In the genomic region with DNA sequence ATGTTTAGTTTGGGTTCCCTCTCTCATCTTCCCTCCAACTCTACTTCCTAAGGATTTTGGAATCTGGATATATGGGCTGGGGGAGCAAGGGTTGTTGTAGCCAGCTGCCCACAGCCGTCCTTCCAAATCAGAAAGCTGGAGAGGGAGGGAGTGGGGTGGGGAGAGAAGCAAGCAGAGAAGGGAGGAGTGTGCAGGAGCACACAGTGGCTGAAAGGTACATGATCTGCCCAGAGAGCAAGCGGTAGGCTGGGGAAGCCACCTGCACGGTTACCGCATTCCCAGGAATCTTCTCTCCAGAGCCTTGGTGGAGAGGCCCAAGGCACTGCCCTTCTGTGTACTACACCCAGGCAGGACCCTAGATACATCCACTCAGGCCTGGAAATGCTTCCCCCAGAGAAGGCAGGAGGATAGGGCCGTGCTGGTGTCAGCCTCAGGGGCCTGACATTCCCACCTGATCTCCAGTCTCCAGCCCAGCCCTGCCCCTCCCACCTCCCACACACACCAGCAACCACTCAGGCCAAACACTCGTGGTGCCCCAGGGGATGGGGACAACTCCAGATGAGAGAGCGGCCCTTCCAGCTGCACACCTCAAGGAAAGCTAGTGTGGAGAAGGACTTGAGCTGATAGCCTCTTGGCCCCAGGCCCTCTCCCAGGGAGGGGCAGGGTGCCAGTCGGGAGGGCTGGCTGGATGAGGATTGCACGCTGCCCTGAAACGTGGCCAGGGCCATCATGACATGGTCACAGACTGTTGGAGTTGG, we compare ENCODE assay signal across 19 cellular contexts. TPM values are rescaled to one million over a fixed set of nuclear protein-coding genes. Genes with fewer than 3 reads are reported as not detected.
DNase-seq lines count a peak whose midpoint lies in the region; ATAC-seq, FAIRE-seq and TF ChIP-seq lines count a peak whose summit lies in the region.
"Had no signal": no experiment of that assay in that cellular context is flagged by ENCODE, and none has a peak within 500 bp of the region (broad histone marks: within the 10 kb centered on the region; RNA-seq: fewer than 3 reads in every experiment).

No MANE protein-coding gene starts in this region.

- H3K79me1 ChIP-seq in mesendoderm (ENCODE audit: low read length) = no peaks in the 10 kb centered on the region

- H3K79me2 ChIP-seq in mesendoderm (ENCODE audit: control insufficient read depth, insufficient read depth, low read length) = no peaks in the 10 kb centered on the region

- H3K27me3 ChIP-seq in BLaER1 treated with 17β-estradiol and CSF1 and Interleukin-3, amounts not matched to agents 10 nM and 100 nM = no peaks in the 10 kb centered on the region
- H3K27me3 ChIP-seq in cardiac muscle cell (no peaks in the 10 kb centered on the region), mesendoderm (ENCODE audit: insufficient read depth, low read length, poor library complexity) (no peaks in the 10 kb centered on the region)

- WGBS in mesendoderm (ENCODE audit: extremely low coverage, insufficient coverage, low lambda C conversion rate) = no CpG with 5 or more reads among the region's 10 CpGs

- no peak overlapping the region for H3K4me3 ChIP-seq in BLaER1 treated with 17β-estradiol and CSF1 and Interleukin-3, amounts not matched to agents 10 nM and 100 nM
- H3K4me3 ChIP-seq in HEK293 (ENCODE audit: low read depth, low read length) = no peak overlapping the region
- no peak overlapping the region for H3K4me3 ChIP-seq in cardiac muscle cell
- H3K4me3 ChIP-seq in mesendoderm (ENCODE audit: low read length) = no peak overlapping the region

- no peak for DNase-seq in cardiac muscle cell (ENCODE audit: low read depth in 1 of 2, low spot score in 1 of 2)
- DNase-seq in mesendoderm = no peak
- DNase-seq in D721Med (ENCODE audit: insufficient read length, low spot score) = no peak
- DNase-seq in epidermal melanocyte (ENCODE audit: insufficient read length, low spot score) = no peak
- no peak for DNase-seq in HEK293T (ENCODE audit: extremely low spot score)
- DNase-seq: amygdala, cerebellar nuclear complex, hippocampal formation, NCI-H2081, NCI-H510A treated with DMSO at 0.1 percent for 48 hours, occipital lobe, SHP77, T-cell had no signal

- no peak overlapping the region for H2AK5ac ChIP-seq in mesendoderm (ENCODE audit: low read length)

- H3K23ac ChIP-seq in mesendoderm (ENCODE audit: low read length) = no peak overlapping the region

- CTCF ChIA-PET in HEK293 (lab: Yijun Ruan, JAX) = interaction anchor here (0.5 kb wide), 1 partner anchor 53 kb away, joined by 3 read pairs; no protein-coding TSS in a partner anchor
- CTCF ChIA-PET in HEK293T (lab: Yijun Ruan, JAX) = interaction anchor here (1.7 kb wide), 1 partner anchor 12 kb away, joined by 4 read pairs; no protein-coding TSS in a partner anchor

- POLR2A ChIA-PET in HEK293 (lab: Yijun Ruan, JAX) (interaction anchor here (1.5 kb wide), 1 partner anchor 10 kb away, joined by 3 read pairs; no protein-coding TSS in a partner anchor), HEK293T (lab: Yijun Ruan, JAX) (no interaction called here)

- H2BK15ac ChIP-seq in mesendoderm (replicated peaks; ENCODE audit: low read depth) = no peak overlapping the region

- ATAC-seq in HG03025 (IDR thresholded peaks at IDR 0.05; ENCODE audit: low FRiP score, unreplicated experiment) = no peak
- ATAC-seq: activated T-helper 17 cell treated with anti-CD3 and anti-CD28 coated beads, Interleukin-2, amount 50 U/mL, for 72 hours; T-cell; WTC11 had no signal

- no peak overlapping the region for H2BK120ac ChIP-seq in mesendoderm (ENCODE audit: low read depth, low read length)

- peaks cover 51 to 65% (median 55%) of the 10 kb centered on the region in 10 experiments for H3K4me1 ChIP-seq in BLaER1 treated with 17β-estradiol and CSF1 and Interleukin-3, amounts not matched to agents 10 nM and 100 nM
- H3K4me1 ChIP-seq in HEK293 (ENCODE audit: control insufficient read depth, insufficient read depth, low read length) (no peaks in the 10 kb centered on the region), cardiac muscle cell (ENCODE audit: low read depth) (peaks cover 16% of the 10 kb centered on the region), mesendoderm (ENCODE audit: control insufficient read depth, low read depth, low read length) (no peaks in the 10 kb centered on the region)

- H2BK5ac ChIP-seq in mesendoderm (ENCODE audit: low read length) = no peak overlapping the region

- H3K9me3 ChIP-seq in BLaER1 treated with 17β-estradiol and CSF1 and Interleukin-3, amounts not matched to agents 10 nM and 100 nM (replicated peaks in 1 of 11) = peaks cover 1 to 10% (median 8%) of the 10 kb centered on the region in 11 experiments
- H3K9me3 ChIP-seq in HEK293 (ENCODE audit: control insufficient read depth, insufficient read depth, low read depth, low read length) (no peaks in the 10 kb centered on the region), cardiac muscle cell (ENCODE audit: low read depth) (no peaks in the 10 kb centered on the region)

- no peak overlapping the region for H4K8ac ChIP-seq in mesendoderm (ENCODE audit: low read depth, low read length)

- peak overlapping the region in 7 of 11 experiments; percentile 0 to 82 (median 44); a peak in 14 of 22 replicates for H3K27ac ChIP-seq in BLaER1 treated with 17β-estradiol and CSF1 and Interleukin-3, amounts not matched to agents 10 nM and 100 nM
- H3K27ac ChIP-seq in HEK293 (ENCODE audit: extremely low read depth, low read depth, low read length) (no peak overlapping the region), cardiac muscle cell (peak overlapping the region; percentile 73), mesendoderm (ENCODE audit: low read depth, low read length) (no peak overlapping the region)

- H3K4me2 ChIP-seq in BLaER1 treated with 17β-estradiol and CSF1 and Interleukin-3, amounts not matched to agents 10 nM and 100 nM = peak overlapping the region; percentile 80 to 89 (median 82)
- H3K4me2 ChIP-seq in mesendoderm (ENCODE audit: low read length) = no peak overlapping the region

- no peaks in the 10 kb centered on the region for H3K36me3 ChIP-seq in BLaER1 treated with 17β-estradiol and CSF1 and Interleukin-3, amounts not matched to agents 10 nM and 100 nM
- H3K36me3 ChIP-seq in HEK293 (ENCODE audit: control insufficient read depth in 2 of 2, insufficient read depth in 1 of 2, low read length in 2 of 2) = no peaks in the 10 kb centered on the region
- no peaks in the 10 kb centered on the region for H3K36me3 ChIP-seq in cardiac muscle cell
- no peaks in the 10 kb centered on the region for H3K36me3 ChIP-seq in mesendoderm (ENCODE audit: control insufficient read depth, insufficient read depth, low read length)

- H3K4ac ChIP-seq in mesendoderm (ENCODE audit: low read depth, low read length) = no peak overlapping the region

- no peaks in the 10 kb centered on the region for H4K20me1 ChIP-seq in BLaER1 treated with 17β-estradiol and CSF1 and Interleukin-3, amounts not matched to agents 10 nM and 100 nM

- H3K56ac ChIP-seq in mesendoderm (ENCODE audit: low read length) = peak overlapping the region; percentile 52

- TF ChIP-seq CTCF in HEK293 (tag by site-specific recombination; IDR thresholded peaks at IDR 0.05) (no peak), cardiac muscle cell (IDR thresholded peaks at IDR 0.05; ENCODE audit: low read depth, low read length) (no peak), D721Med (IDR thresholded peaks at IDR 0.05; ENCODE audit: insufficient read depth, missing control alignments) (no peak)

- FAIRE-seq in D721Med (lab: Jason Lieb, UNC) = no peak
- FAIRE-seq: GM19239 had no signal

- no peak overlapping the region for H3K18ac ChIP-seq in mesendoderm (ENCODE audit: low read length)

- peak overlapping the region in 7 of 11 experiments; percentile 1 to 47 (median 34); a peak in 7 of 22 replicates for H3K9ac ChIP-seq in BLaER1 treated with 17β-estradiol and CSF1 and Interleukin-3, amounts not matched to agents 10 nM and 100 nM
- H3K9ac ChIP-seq in mesendoderm (ENCODE audit: low read length) = peak overlapping the region; percentile 3

- no peak overlapping the region for H4K5ac ChIP-seq in mesendoderm (ENCODE audit: low read length)

TF ChIP-seq in HEK293, 187 proteins besides CTCF, POLR2A, EP300 and RAD21 (continues in another document):
- TF ChIP-seq ZNF324 (tag by site-specific recombination; IDR thresholded peaks at IDR 0.05) = no peak
- no peak for TF ChIP-seq ZNF112 (tag by site-specific recombination; IDR thresholded peaks at IDR 0.05)
- TF ChIP-seq GLI2 (tag by site-specific recombination; IDR thresholded peaks at IDR 0.05; ENCODE audit: borderline replicate concordance, low read depth) = no peak
- TF ChIP-seq SCRT1 (tag by site-specific recombination; IDR thresholded peaks at IDR 0.05; ENCODE audit: borderline replicate concordance) = no peak
- no peak for TF ChIP-seq ZNF600 (tag by site-specific recombination; IDR thresholded peaks at IDR 0.05)
- TF ChIP-seq EGR2 (tag by site-specific recombination; IDR thresholded peaks at IDR 0.05; ENCODE audit: low read depth) = 0 out of 2 replicates have a peak, but pooled peaks have one; percentile 11

TF ChIP-seq in HEK293T, 16 proteins besides CTCF, POLR2A, EP300 and RAD21:
- TF ChIP-seq FOXM1 (IDR thresholded peaks at IDR 0.05; ENCODE audit: borderline replicate concordance) (no peak), L3MBTL2 (conservative IDR thresholded peaks at IDR 0.05) (no peak)
TF ChIP-seq in HEK293T: peak in this region for 0.

RNA-seq across cellular contexts. Expression of a gene that starts 52.5 kb away (rescaled TPM):
- 128 and 185 TPM in 2 replicates for total RNA-seq in cardiac muscle cell
- polyA plus RNA-seq in cardiac muscle cell = 43.7 and 88.2 TPM in 2 replicates
- 15.8 TPM for polyA plus RNA-seq in mesendoderm (2013, experiment 1 of 2)
- 15.9 TPM for polyA plus RNA-seq in mesendoderm (2013, experiment 2 of 2)

Comparison
In these comparisons a context has a peak if more than half of its experiments do, and no peak if none do; other contexts are left out.
1. H3K27ac ChIP-seq: peak in BLaER1 treated with 17β-estradiol and CSF1 and Interleukin-3, amounts not matched to agents 10 nM and 100 nM (7 of 11) and cardiac muscle cell (single experiment); none in HEK293 (single experiment) and mesendoderm (single experiment).